9 cellular contexts compared by ENCODE assay signal in the genomic region with DNA sequence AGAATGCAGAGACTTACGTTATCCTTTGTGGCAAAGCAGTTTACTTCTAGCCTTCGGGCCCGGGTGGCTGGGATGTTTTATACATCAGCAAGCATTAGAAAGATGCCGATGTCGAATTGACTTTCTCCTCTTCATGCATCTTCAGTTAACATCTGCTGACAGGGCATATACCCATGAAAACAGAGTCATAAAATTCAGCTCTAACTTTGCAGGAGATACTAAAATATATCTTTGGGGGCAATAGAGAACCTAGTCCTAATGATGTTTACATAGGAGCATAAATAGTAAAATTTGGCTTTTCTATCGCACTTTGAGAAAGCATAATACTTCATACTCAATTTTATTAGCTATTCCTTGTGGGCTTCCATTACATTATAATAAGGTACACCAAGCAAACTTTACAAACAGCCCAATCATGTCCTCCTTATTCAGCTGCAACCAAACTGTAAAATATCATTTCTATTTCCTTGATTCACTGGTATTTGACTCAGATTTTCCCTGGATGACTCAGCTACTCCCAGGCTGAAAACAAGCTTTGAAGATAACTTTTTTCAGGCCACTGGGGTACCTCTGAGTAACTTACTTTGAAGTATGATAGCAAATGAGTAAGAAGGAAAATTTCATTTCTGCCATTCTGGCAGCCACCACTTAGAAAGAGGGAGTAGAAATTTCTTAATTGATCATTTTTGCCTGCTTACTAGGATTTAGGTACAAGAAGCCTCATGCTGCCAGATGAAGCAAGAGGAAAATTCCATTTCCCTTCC.
DNase-seq lines count a peak whose midpoint lies in the region; ATAC-seq and TF ChIP-seq lines count a peak whose summit lies in the region.
"Had no signal": no experiment of that assay in that cellular context is flagged by ENCODE, and none has a peak within 500 bp of the region (broad histone marks: within the 10 kb centered on the region; RNA-seq: fewer than 3 reads in every experiment).

No MANE protein-coding gene starts in this region.

- peak overlapping the region; percentile 6 for H3K27ac Mint-ChIP-seq in chondrocyte (ENCODE audit: unreplicated experiment)

- peak; percentile 81 for DNase-seq in Daoy (ENCODE audit: low read depth)
- peak; percentile 64 for DNase-seq in LoVo (ENCODE audit: low spot score)
- DNase-seq in chondrocyte (ENCODE audit: low spot score), result no peak
- peak; percentile 84 for DNase-seq in non-pigmented ciliary epithelial cell (ENCODE audit: low read depth)
- DNase-seq in activated gamma-delta T cell (lab: John Stamatoyannopoulos, UW), result no peak
- no peak for DNase-seq in Right ventricle myocardium superior
- DNase-seq in activated effector memory CD4-positive, alpha-beta T cell treated with Interleukin-2 at 50 U/mL for 16 hours, result no peak
- DNase-seq: NCI-H2107 had no signal

- ATAC-seq in GM18858 (IDR thresholded peaks at IDR 0.05; ENCODE audit: unreplicated experiment) (no peak), Right ventricle myocardium superior (ENCODE audit: poor library complexity) (no peak)

- TF ChIP-seq CTCF in chondrocyte (IDR thresholded peaks at IDR 0.05), result no peak

- H3K27me3 Mint-ChIP-seq in chondrocyte (ENCODE audit: low read depth), result no peaks in the 10 kb centered on the region

- no peak overlapping the region for H3K4me3 Mint-ChIP-seq in chondrocyte (ENCODE audit: unreplicated experiment)

- peaks cover 13% of the 10 kb centered on the region for H3K4me1 Mint-ChIP-seq in chondrocyte (ENCODE audit: low read depth)

- H3K36me3 Mint-ChIP-seq in chondrocyte (ENCODE audit: low read depth), result peaks cover 1% of the 10 kb centered on the region

- peaks cover 9% of the 10 kb centered on the region for H3K9me3 Mint-ChIP-seq in chondrocyte (ENCODE audit: low read depth)

- intact Hi-C loops in Right ventricle myocardium superior (cut with DNase I), result no loop called here

Comparison
In these comparisons a context has a peak if more than half of its experiments do, and no peak if none do; other contexts are left out.
1. DNase-seq: peak in Daoy (single experiment), LoVo (single experiment) and non-pigmented ciliary epithelial cell (single experiment); none in chondrocyte (single experiment), activated gamma-delta T cell (single experiment), Right ventricle myocardium superior (single experiment) and activated effector memory CD4-positive, alpha-beta T cell treated with Interleukin-2 at 50 U/mL for 16 hours (single experiment).